8 cellular contexts compared by ENCODE assay signal in genomic region chr11:65471410-65471762, GRCh38. TPM values are rescaled to one million over a fixed set of nuclear protein-coding genes. Genes with fewer than 3 reads are reported as not detected.
A peak's percentile ranks its signal among the peaks of the same experiment; 100 is the strongest.
DNase-seq lines count a peak whose midpoint lies in the region; ATAC-seq, FAIRE-seq and TF ChIP-seq lines count a peak whose summit lies in the region.

No MANE protein-coding gene starts in this region.

- peak overlapping the region; percentile 98 for H3K27ac ChIP-seq in caudate nucleus (ENCODE audit: low read depth, low read length)
- peak overlapping the region; percentile 99 for H3K27ac ChIP-seq in stomach smooth muscle (ENCODE audit: low read length)

- H3K9ac ChIP-seq in stomach smooth muscle (ENCODE audit: low read length in 2 of 2) = peak overlapping the region; percentile 90 to 93

- H3K4me3 ChIP-seq in stomach smooth muscle (ENCODE audit: low read length in 2 of 2) = peak overlapping the region; percentile 69

- DNase-seq in Ammon's horn (ENCODE audit: low spot score) (peak; percentile 83), GM12892 (ENCODE audit: insufficient read length) (peak; percentile 43), RCC 7860 (ENCODE audit: low spot score) (peak; percentile 37), caudate nucleus (lab: John Stamatoyannopoulos, UW) (peak in 44 of 61 donors; percentile 14 to 76 (median 47)), left colon (peak; percentile 77 to 82), cortex of kidney (lab: John Stamatoyannopoulos, UW) (no peak), SIG-M5 treated with dmso at 0.1 percent for 504 hours (lab: John Stamatoyannopoulos, UW; ENCODE audit: unreplicated experiment) (no peak)

- no peak for TF ChIP-seq POLR2A in GM12892 (IDR thresholded peaks at IDR 0.05; ENCODE audit: low read depth, low read length)

- H3K9me3 ChIP-seq in stomach smooth muscle (ENCODE audit: control insufficient read depth in 2 of 2, low read length in 2 of 2) = no peaks in the 10 kb centered on the region

- peak; percentile 56 for ATAC-seq in left colon

- intact Hi-C loops in left colon (cut with DNase I, micrococcal nuclease) = loop anchor here in 1 of 2 donors (5.0 kb wide), 1 partner anchor 36 kb away; no protein-coding TSS in a partner anchor

- no peaks in the 10 kb centered on the region for H3K36me3 ChIP-seq in stomach smooth muscle (ENCODE audit: control insufficient read depth in 2 of 2, insufficient read depth in 2 of 2, low read length in 2 of 2)

- H3K27me3 ChIP-seq in stomach smooth muscle (ENCODE audit: control insufficient read depth in 1 of 2, insufficient read depth in 2 of 2, low read length in 2 of 2) = no peaks in the 10 kb centered on the region

- peaks cover 18% of the 10 kb centered on the region for H3K4me1 ChIP-seq in stomach smooth muscle (ENCODE audit: control insufficient read depth, insufficient read depth, low read length)

- FAIRE-seq in GM12892 (lab: Jason Lieb, UNC) (no peak), RCC 7860 (lab: Jason Lieb, UNC) (no peak)

RNA-seq across cellular contexts. Expression of gene MALAT1, which starts 27.5 kb away (rescaled TPM):
- polyA plus RNA-seq in GM12892 (2012; ENCODE audit: missing spikeins) = 5,443 TPM
- total RNA-seq in left colon = 1,000 to 10,000 TPM; 7,483 to 9,013 TPM

RNA-seq across cellular contexts. Expression of gene NEAT1, which starts 48.8 kb away (rescaled TPM):
- polyA plus RNA-seq in GM12892 (2012; ENCODE audit: missing spikeins) = 678 TPM
- 1,000 to 10,000 TPM in 1 of 2 donors, 100 to 1,000 TPM in 1; 818 to 1,135 TPM for total RNA-seq in left colon

RNA-seq across cellular contexts. Expression of gene SCYL1, which starts 53.5 kb away (rescaled TPM):
- 24.6 TPM for polyA plus RNA-seq in GM12892 (2012; ENCODE audit: missing spikeins)
- 10 to 100 TPM; 58.4 to 70.8 TPM for total RNA-seq in left colon

Comparison
In these comparisons a context has a peak if more than half of its experiments do, and no peak if none do; other contexts are left out.
1. DNase-seq: peak in Ammon's horn (single experiment), GM12892 (single experiment), RCC 7860 (single experiment), caudate nucleus (44 of 61) and left colon (2 of 2); none in cortex of kidney (single experiment) and SIG-M5 treated with dmso at 0.1 percent for 504 hours (single experiment).